15 cellular contexts compared by ENCODE assay signal in genomic region chr3:38155825-38156224, GRCh38. TPM values are rescaled to one million over a fixed set of nuclear protein-coding genes. Genes with fewer than 3 reads are reported as not detected.
DNase-seq lines count a peak whose midpoint lies in the region; ATAC-seq, FAIRE-seq and TF ChIP-seq lines count a peak whose summit lies in the region.
"Had no signal": no experiment of that assay in that cellular context is flagged by ENCODE, and none has a peak within 500 bp of the region (broad histone marks: within the 10 kb centered on the region; RNA-seq: fewer than 3 reads in every experiment).

No MANE protein-coding gene starts in this region.

- no peak overlapping the region for H2AFZ ChIP-seq in K562 (ENCODE audit: low read depth, low read length)
- no peak overlapping the region for H2AFZ ChIP-seq in trophoblast cell (ENCODE audit: insufficient read depth, low read length, poor library complexity)

- no peaks in the 10 kb centered on the region for H4K20me1 ChIP-seq in K562 (replicated peaks; ENCODE audit: control insufficient read depth, insufficient read depth, low read length)
- H4K20me1 ChIP-seq: BLaER1 treated with 17β-estradiol and CSF1 and Interleukin-3, amounts not matched to agents 10 nM and 100 nM had no signal

- H3K79me2 ChIP-seq in K562 (ENCODE audit: control insufficient read depth, insufficient read depth, low read length) (no peaks in the 10 kb centered on the region), trophoblast cell (ENCODE audit: control insufficient read depth, insufficient read depth, low read length, poor library complexity) (no peaks in the 10 kb centered on the region)

- in situ Hi-C loops in K562 (cut with MboI) = no loop called here

- H3K36me3 Mint-ChIP-seq in IgD-negative memory B cell = no peaks in the 10 kb centered on the region
- H3K36me3 Mint-ChIP-seq in activated CD4-positive, alpha-beta memory T cell treated with anti-CD3 and anti-CD28 coated beads for 36 hours = no peaks in the 10 kb centered on the region
- H3K36me3 Mint-ChIP-seq: CD8-positive, alpha-beta T cell had no signal

- no peak overlapping the region for H4K12ac ChIP-seq in trophoblast cell (ENCODE audit: low read depth, low read length)

- H2BK120ac ChIP-seq in trophoblast cell (ENCODE audit: insufficient read depth, low read length, poor library complexity) = no peak overlapping the region

- H3K4me3 ChIP-seq in K562 (no peak overlapping the region), trophoblast cell (ENCODE audit: low read depth, low read length) (no peak overlapping the region), H7 (ENCODE audit: insufficient read depth, low read depth, low read length) (no peak overlapping the region), ovary (no peak overlapping the region)
- H3K4me3 ChIP-seq: BLaER1 treated with 17β-estradiol and CSF1 and Interleukin-3, amounts not matched to agents 10 nM and 100 nM had no signal

- WGBS in K562 (ENCODE audit: insufficient coverage, low coverage, missing lambda C conversion rate) = 34% methylated on average over 2 of the region's 2 CpGs
- WGBS in trophoblast cell (ENCODE audit: extremely low coverage, insufficient coverage, insufficient read length) = no CpG with 5 or more reads among the region's 2 CpGs
- WGBS in ovary, 3 donors = 81 to 87% (median 82%) methylated on average over 2 of the region's 2 CpGs

- no peak for TF ChIP-seq RAD21 in K562 (CRISPR knock-in tag; conservative IDR thresholded peaks at IDR 0.05 in 1 of 2, IDR thresholded peaks at IDR 0.05 in 1 of 2)

- TF ChIP-seq POLR2A in K562 (conservative IDR thresholded peaks at IDR 0.05) (no peak), ovary (IDR thresholded peaks at IDR 0.05) (no peak)

- H3K27me3 Mint-ChIP-seq in IgD-negative memory B cell = no peaks in the 10 kb centered on the region
- H3K27me3 Mint-ChIP-seq in activated CD4-positive, alpha-beta memory T cell treated with anti-CD3 and anti-CD28 coated beads for 36 hours = no peaks in the 10 kb centered on the region
- H3K27me3 Mint-ChIP-seq: B cell had no signal

- no peak for TF ChIP-seq EP300 in K562 (IDR thresholded peaks at IDR 0.05; ENCODE audit: low read length)
- TF ChIP-seq EP300 in ovary (IDR thresholded peaks at IDR 0.05) = no peak

- H4K91ac ChIP-seq in trophoblast cell (ENCODE audit: low read depth, low read length) = peak overlapping the region; percentile 43

- TF ChIP-seq CTCF in K562 (IDR thresholded peaks at IDR 0.05 in 2 of 3, conservative IDR thresholded peaks at IDR 0.05 in 1 of 3; ENCODE audit: insufficient read depth in 2 of 3, low read depth in 1 of 3, low read length in 3 of 3) (no peak), ovary (IDR thresholded peaks at IDR 0.05) (no peak)

- no peak overlapping the region for H2BK12ac ChIP-seq in trophoblast cell (ENCODE audit: low read length)

- H3K9ac ChIP-seq in K562 (ENCODE audit: insufficient read depth in 1 of 2, low read depth in 2 of 2, low read length in 2 of 2) = no peak overlapping the region
- no peak overlapping the region for H3K9ac ChIP-seq in trophoblast cell (ENCODE audit: low read length)
- H3K9ac ChIP-seq: BLaER1 treated with 17β-estradiol and CSF1 and Interleukin-3, amounts not matched to agents 10 nM and 100 nM had no signal

- no peak overlapping the region for H3K18ac ChIP-seq in trophoblast cell (ENCODE audit: low read length)

- no peak overlapping the region for H2BK5ac ChIP-seq in trophoblast cell (ENCODE audit: low read depth, low read length, poor library complexity)

- no peak for ATAC-seq in K562
- ATAC-seq: CD8-positive, alpha-beta T cell had no signal

- no peak overlapping the region for H3K14ac ChIP-seq in trophoblast cell (ENCODE audit: low read length)

- no peak overlapping the region for H3K4me2 ChIP-seq in K562 (ENCODE audit: insufficient read depth, low read length)
- H3K4me2 ChIP-seq in trophoblast cell (ENCODE audit: low read length) = no peak overlapping the region

- intact Hi-C loops in K562 (cut with micrococcal nuclease) (no loop called here), ovary (cut with DNase I) (no loop called here)
- intact Hi-C loops in activated CD4-positive, alpha-beta memory T cell treated with anti-CD3 and anti-CD28 coated beads for 36 hours (cut with micrococcal nuclease) = no loop called here

- H3K4me1 Mint-ChIP-seq in IgD-negative memory B cell = peaks cover 11 to 19% (median 16%) of the 10 kb centered on the region in 3 donors
- peaks cover 30% of the 10 kb centered on the region for H3K4me1 Mint-ChIP-seq in activated CD4-positive, alpha-beta memory T cell treated with anti-CD3 and anti-CD28 coated beads for 36 hours (ENCODE audit: low read depth)

- H3K27ac ChIP-seq in K562 (ENCODE audit: extremely low read depth, low read depth, low read length) (no peak overlapping the region), trophoblast cell (ENCODE audit: low read depth, low read length) (no peak overlapping the region), ovary (no peak overlapping the region)

- H4K8ac ChIP-seq in trophoblast cell (ENCODE audit: low read depth, low read length) = no peak overlapping the region

- POLR2A ChIA-PET in K562 (lab: Yijun Ruan, JAX) = interaction anchor here (0.6 to 4.3 kb wide), 4 partner anchors 8 to 533 kb away, joined by 3 to 29 read pairs (median 4); partner anchors contain the start of gene OXSR1
- POLR2A ChIA-PET in activated CD4-positive, alpha-beta memory T cell treated with anti-CD3 and anti-CD28 coated beads for 36 hours (lab: Charles Lee) = no interaction called here

- no peak for FAIRE-seq in K562 (lab: Jason Lieb, UNC)

- H3K79me1 ChIP-seq in trophoblast cell (ENCODE audit: low read length) = peaks cover 3% of the 10 kb centered on the region

- H3K23ac ChIP-seq in trophoblast cell (ENCODE audit: low read length) = no peak overlapping the region

- H3K9me3 Mint-ChIP-seq in IgD-negative memory B cell = peaks cover 0 to 2% (median 0%) of the 10 kb centered on the region in 3 donors
- H3K9me3 Mint-ChIP-seq in activated CD4-positive, alpha-beta memory T cell treated with anti-CD3 and anti-CD28 coated beads for 36 hours = no peaks in the 10 kb centered on the region
- H3K9me3 Mint-ChIP-seq: CD8-positive, alpha-beta T cell had no signal

- H3K36me3 ChIP-seq in K562 (ENCODE audit: control insufficient read depth, insufficient read depth, low read length) (no peaks in the 10 kb centered on the region), trophoblast cell (ENCODE audit: control insufficient read depth in 1 of 2, insufficient read depth in 2 of 2, low read length in 2 of 2) (no peaks in the 10 kb centered on the region), H7 (replicated peaks; ENCODE audit: control insufficient read depth, insufficient read depth, low read length) (no peaks in the 10 kb centered on the region), ovary (no peaks in the 10 kb centered on the region)
- H3K36me3 ChIP-seq: BLaER1 treated with 17β-estradiol and CSF1 and Interleukin-3, amounts not matched to agents 10 nM and 100 nM had no signal

- H3K9me1 ChIP-seq in K562 (ENCODE audit: control insufficient read depth, insufficient read depth, low read length) = no peaks in the 10 kb centered on the region

- peaks cover 4 to 15% of the 10 kb centered on the region in 2 experiments; a peak in 4 of 5 replicates for H3K4me1 ChIP-seq in K562 (replicated peaks in 1 of 2; ENCODE audit: control insufficient read depth in 2 of 2, insufficient read depth in 2 of 2, low read length in 2 of 2)
- peaks cover 3 to 11% of the 10 kb centered on the region in 2 experiments for H3K4me1 ChIP-seq in trophoblast cell (ENCODE audit: control insufficient read depth in 1 of 2, insufficient read depth in 2 of 2, low read length in 2 of 2)
- no peaks in the 10 kb centered on the region for H3K4me1 ChIP-seq in ovary (ENCODE audit: insufficient read depth)

- H3K9me3 ChIP-seq in K562 (replicated peaks; ENCODE audit: control insufficient read depth, insufficient read depth, low read depth, low read length) = no peaks in the 10 kb centered on the region
- no peaks in the 10 kb centered on the region for H3K9me3 ChIP-seq in trophoblast cell (ENCODE audit: insufficient read depth, low read depth, low read length)
- H3K9me3 ChIP-seq in ovary = no peaks in the 10 kb centered on the region

- no peak overlapping the region for H2AK5ac ChIP-seq in trophoblast cell (ENCODE audit: low read length)

- H3K4me3 Mint-ChIP-seq in IgD-negative memory B cell = no peak overlapping the region
- H3K4me3 Mint-ChIP-seq in activated CD4-positive, alpha-beta memory T cell treated with anti-CD3 and anti-CD28 coated beads for 36 hours = no peak overlapping the region
- H3K4me3 Mint-ChIP-seq: B cell; CD8-positive, alpha-beta T cell had no signal

- DNase-seq in K562 (ENCODE audit: extremely low read depth in 1 of 4, low spot score in 3 of 4) (no peak), trophoblast cell (no peak), H7 (no peak), pons (ENCODE audit: low spot score) (no peak), ovary (no peak)
- DNase-seq in activated CD4-positive, alpha-beta memory T cell treated with anti-CD3 and anti-CD28 coated beads for 36 hours = no peak
- DNase-seq: 8988T; Calu3; CD8-positive, alpha-beta T cell; DMS79 treated with DMSO at 0.1 percent for 48 hours; GF-D8; HCEC 1CT had no signal

- H3K27ac Mint-ChIP-seq in IgD-negative memory B cell = peak overlapping the region in 2 of 3 donors; percentile 35 to 38
- no peak overlapping the region for H3K27ac Mint-ChIP-seq in activated CD4-positive, alpha-beta memory T cell treated with anti-CD3 and anti-CD28 coated beads for 36 hours
- H3K27ac Mint-ChIP-seq: B cell; CD8-positive, alpha-beta T cell had no signal

- CTCF ChIA-PET in K562 (lab: Yijun Ruan, JAX; ENCODE audit: low intra/inter-chr PET ratio) = no interaction called here
- CTCF ChIA-PET in activated CD4-positive, alpha-beta memory T cell treated with anti-CD3 and anti-CD28 coated beads for 36 hours (lab: Charles Lee) = no interaction called here

- BruUV-seq in K562 (replicated peaks; lab: Mats Ljungman, UMichigan) = no TSS peak

- H3K27me3 ChIP-seq in K562 (ENCODE audit: control insufficient read depth in 2 of 2, insufficient read depth in 2 of 2, low read length in 2 of 2) (no peaks in the 10 kb centered on the region), trophoblast cell (ENCODE audit: insufficient read depth, low read length) (no peaks in the 10 kb centered on the region), H7 (ENCODE audit: control insufficient read depth, insufficient read depth, low read length) (no peaks in the 10 kb centered on the region), ovary (no peaks in the 10 kb centered on the region)
- H3K27me3 ChIP-seq: BLaER1 treated with 17β-estradiol and CSF1 and Interleukin-3, amounts not matched to agents 10 nM and 100 nM had no signal

- no peak overlapping the region for H3K4ac ChIP-seq in trophoblast cell (ENCODE audit: low read depth, low read length)

RNA-seq across cellular contexts. Expression of gene OXSR1, which starts 9.5 kb away (rescaled TPM):
- polyA plus RNA-seq in IgD-negative memory B cell = 13.0 TPM
- 34.0 and 89.9 TPM in 2 replicates for total RNA-seq in K562 (2011; cell fraction: chromatin; rRNA removed; ENCODE audit: low replicate concordance)
- 19.0 and 27.6 TPM in 2 replicates for total RNA-seq in K562 (2011; cell fraction: nucleolus; rRNA removed)
- total RNA-seq in K562 (2011; cell fraction: nucleoplasm; rRNA removed) = 36.4 and 39.6 TPM in 2 replicates
- 32.8 and 35.0 TPM in 2 replicates for total RNA-seq in K562 (2014; rRNA removed)
- total RNA-seq in K562 (2014; rRNA removed; fragmentation: Illumina TruSeq; extraction: Trizol) = 50.0 and 55.2 TPM in 2 replicates
- total RNA-seq in K562 (2015; rRNA removed; fragmentation: Illumina TruSeq; extraction: Trizol) = 44.7 and 47.6 TPM in 2 replicates
- total RNA-seq in K562 (2021) = 48.6 and 56.4 TPM in 2 replicates
- 63.4 and 87.6 TPM in 2 replicates for polyA plus RNA-seq in K562 (2011; rRNA removed)
- 27.9 and 44.8 TPM in 2 replicates for polyA plus RNA-seq in K562 (2011; cell fraction: cytosol; rRNA removed)
- polyA plus RNA-seq in K562 (2011; cell fraction: nucleus; rRNA removed) = 49.3 and 61.9 TPM in 2 replicates
- 27.8 and 43.2 TPM in 2 replicates for polyA plus RNA-seq in K562 (2012)
- polyA plus RNA-seq in K562 (2014; fragmentation: Illumina TruSeq; extraction: Trizol) = 54.1 and 60.9 TPM in 2 replicates
- polyA plus RNA-seq in K562 (2014; fragmentation: Nextera tagmentation; extraction: Ambion mirVana) = 10 to 100 TPM; 15.7 to 19.8 TPM
- polyA plus RNA-seq in K562 (2014; rRNA removed) = 48.7 and 50.3 TPM in 2 replicates
- polyA minus RNA-seq in K562 (2011; rRNA and poly(A)+ RNA removed) = 80.0 and 84.2 TPM in 2 replicates
- 41.3 and 44.5 TPM in 2 replicates for polyA minus RNA-seq in K562 (2011; cell fraction: cytosol; rRNA and poly(A)+ RNA removed)
- polyA minus RNA-seq in K562 (2011; cell fraction: nucleus; rRNA and poly(A)+ RNA removed) = 28.9 and 51.4 TPM in 2 replicates
- 26.2 and 26.5 TPM in 2 replicates for polyA plus RNA-seq in trophoblast cell (2013)
- 25.5 and 30.9 TPM in 2 replicates for total RNA-seq in H7 (2014; rRNA removed; shearing (Covaris generic))
- 10 to 100 TPM; 17.0 to 41.1 (median 29.4) TPM for total RNA-seq in ovary
- polyA plus RNA-seq in ovary = 10 to 100 TPM; 12.4 to 24.9 TPM
- total RNA-seq in activated CD4-positive, alpha-beta memory T cell treated with anti-CD3 and anti-CD28 coated beads for 36 hours = 10 to 100 TPM; 47.5 to 48.5 TPM

RNA-seq across cellular contexts. Expression of gene MYD88, which starts 17.4 kb away (rescaled TPM):
- polyA plus RNA-seq in IgD-negative memory B cell = 83.0 TPM
- 14.4 and 29.3 TPM in 2 replicates for total RNA-seq in K562 (2011; cell fraction: chromatin; rRNA removed; ENCODE audit: low replicate concordance)
- 19.7 and 21.7 TPM in 2 replicates for total RNA-seq in K562 (2011; cell fraction: nucleolus; rRNA removed)
- 17.0 and 17.3 TPM in 2 replicates for total RNA-seq in K562 (2011; cell fraction: nucleoplasm; rRNA removed)
- total RNA-seq in K562 (2014; rRNA removed) = 13.3 and 25.3 TPM in 2 replicates
- total RNA-seq in K562 (2014; rRNA removed; fragmentation: Illumina TruSeq; extraction: Trizol) = 3.2 and 3.3 TPM in 2 replicates
- 4.1 and 5.0 TPM in 2 replicates for total RNA-seq in K562 (2015; rRNA removed; fragmentation: Illumina TruSeq; extraction: Trizol)
- 33.0 and 33.1 TPM in 2 replicates for total RNA-seq in K562 (2021)
- polyA plus RNA-seq in K562 (2011; rRNA removed) = 37.6 and 37.8 TPM in 2 replicates
- polyA plus RNA-seq in K562 (2011; cell fraction: cytosol; rRNA removed) = 45.5 and 50.8 TPM in 2 replicates
- 61.3 and 86.0 TPM in 2 replicates for polyA plus RNA-seq in K562 (2011; cell fraction: nucleus; rRNA removed)
- 32.0 and 43.5 TPM in 2 replicates for polyA plus RNA-seq in K562 (2012)
- 39.2 and 47.3 TPM in 2 replicates for polyA plus RNA-seq in K562 (2014; fragmentation: Illumina TruSeq; extraction: Trizol)
- 10 to 100 TPM; 19.5 to 37.7 TPM for polyA plus RNA-seq in K562 (2014; fragmentation: Nextera tagmentation; extraction: Ambion mirVana)
- polyA plus RNA-seq in K562 (2014; rRNA removed) = 27.6 and 37.7 TPM in 2 replicates
- 29.7 and 37.4 TPM in 2 replicates for polyA minus RNA-seq in K562 (2011; rRNA and poly(A)+ RNA removed)
- polyA minus RNA-seq in K562 (2011; cell fraction: cytosol; rRNA and poly(A)+ RNA removed) = 21.7 and 26.8 TPM in 2 replicates
- polyA minus RNA-seq in K562 (2011; cell fraction: nucleus; rRNA and poly(A)+ RNA removed) = 24.2 and 32.2 TPM in 2 replicates
- 25.1 TPM in 2 replicates for polyA plus RNA-seq in trophoblast cell (2013)
- total RNA-seq in H7 (2014; rRNA removed; shearing (Covaris generic)) = 1.8 and 3.4 TPM in 2 replicates
- 10 to 100 TPM; 12.8 to 32.5 (median 24.0) TPM for total RNA-seq in ovary
- polyA plus RNA-seq in ovary = 10 to 100 TPM; 19.1 to 58.9 TPM
- 10 to 100 TPM; 32.3 to 34.8 TPM for total RNA-seq in activated CD4-positive, alpha-beta memory T cell treated with anti-CD3 and anti-CD28 coated beads for 36 hours

RNA-seq across cellular contexts. Expression of gene ACAA1, which starts 18.9 kb away (rescaled TPM):
- polyA plus RNA-seq in IgD-negative memory B cell (41.8 TPM), K562 (2011; rRNA removed) (60.2 and 92.0 TPM in 2 replicates), K562 (2014; fragmentation: Illumina TruSeq; extraction: Trizol) (54.5 and 57.2 TPM in 2 replicates), K562 (2014; fragmentation: Nextera tagmentation; extraction: Ambion mirVana) (1 to 10 TPM; 4.0 to 7.9 TPM), K562 (2014; rRNA removed) (88.9 and 96.0 TPM in 2 replicates), ovary (10 to 100 TPM; 41.3 to 42.7 TPM)
- 89.1 and 251 TPM in 2 replicates for total RNA-seq in K562 (2011; cell fraction: chromatin; rRNA removed; ENCODE audit: low replicate concordance)
- total RNA-seq in K562 (2011; cell fraction: nucleolus; rRNA removed) = 210 and 237 TPM in 2 replicates
- total RNA-seq in K562 (2011; cell fraction: nucleoplasm; rRNA removed) = 121 and 146 TPM in 2 replicates
- total RNA-seq in K562 (2014; rRNA removed) (55.0 and 66.3 TPM in 2 replicates), K562 (2014; rRNA removed; fragmentation: Illumina TruSeq; extraction: Trizol) (23.6 and 34.5 TPM in 2 replicates), K562 (2015; rRNA removed; fragmentation: Illumina TruSeq; extraction: Trizol) (53.5 and 62.3 TPM in 2 replicates), K562 (2021) (66.8 and 67.9 TPM in 2 replicates), ovary (10 to 100 TPM; 27.1 to 50.4 (median 44.9) TPM)
- 63.6 and 69.7 TPM in 2 replicates for polyA plus RNA-seq in K562 (2011; cell fraction: cytosol; rRNA removed)
- 347 and 373 TPM in 2 replicates for polyA plus RNA-seq in K562 (2011; cell fraction: nucleus; rRNA removed)
- 60.7 and 67.7 TPM in 2 replicates for polyA plus RNA-seq in K562 (2012)
- polyA minus RNA-seq in K562 (2011; rRNA and poly(A)+ RNA removed) = 66.3 and 72.1 TPM in 2 replicates
- polyA minus RNA-seq in K562 (2011; cell fraction: cytosol; rRNA and poly(A)+ RNA removed) = 31.5 and 38.0 TPM in 2 replicates
- polyA minus RNA-seq in K562 (2011; cell fraction: nucleus; rRNA and poly(A)+ RNA removed) = 111 and 182 TPM in 2 replicates
- polyA plus RNA-seq in trophoblast cell (2013) = 30.0 and 31.2 TPM in 2 replicates
- total RNA-seq in H7 (2014; rRNA removed; shearing (Covaris generic)) = 12.8 and 15.7 TPM in 2 replicates
- 10 to 100 TPM; 55.5 to 57.7 TPM for total RNA-seq in activated CD4-positive, alpha-beta memory T cell treated with anti-CD3 and anti-CD28 coated beads for 36 hours
